ENCODE assay signal across 1 cellular context in genomic region chr21:46431884-46432488, GRCh38.
TF ChIP-seq lines count a peak whose summit lies in the region.

No MANE protein-coding gene starts in this region.

TF ChIP-seq in HepG2, 621 proteins besides CTCF, POLR2A, EP300 and RAD21:
- no peak for TF ChIP-seq SRSF4 (IDR thresholded peaks at IDR 0.05; ENCODE audit: low read depth, low read length, poor library complexity, severe bottlenecking)
- TF ChIP-seq AGO2 (optimal IDR thresholded peaks at IDR 0.05; ENCODE audit: low read depth, low read length), result peak; percentile 10
